ENCODE assay signal across 1 cellular context in genomic region chr6:42726026-42726425, GRCh38.
TF ChIP-seq lines count a peak whose summit lies in the region.

No MANE protein-coding gene starts in this region.

TF ChIP-seq in endothelial cell of umbilical vein, 7 proteins besides CTCF, POLR2A, EP300 and RAD21:
- TF ChIP-seq POLR2AphosphoS5 (IDR thresholded peaks at IDR 0.05; ENCODE audit: insufficient read depth, low read depth, low read length): no peak
- no peak for TF ChIP-seq MYC (IDR thresholded peaks at IDR 0.05; ENCODE audit: low read depth, low read length)
- no peak for TF ChIP-seq FOS (IDR thresholded peaks at IDR 0.05; ENCODE audit: borderline replicate concordance, insufficient read depth, low read length)
- TF ChIP-seq EZH2 (IDR thresholded peaks at IDR 0.05; ENCODE audit: borderline replicate concordance, low read depth, low read length, severe bottlenecking): no peak
